ENCODE assay signal across 10 cellular contexts in the genomic region with DNA sequence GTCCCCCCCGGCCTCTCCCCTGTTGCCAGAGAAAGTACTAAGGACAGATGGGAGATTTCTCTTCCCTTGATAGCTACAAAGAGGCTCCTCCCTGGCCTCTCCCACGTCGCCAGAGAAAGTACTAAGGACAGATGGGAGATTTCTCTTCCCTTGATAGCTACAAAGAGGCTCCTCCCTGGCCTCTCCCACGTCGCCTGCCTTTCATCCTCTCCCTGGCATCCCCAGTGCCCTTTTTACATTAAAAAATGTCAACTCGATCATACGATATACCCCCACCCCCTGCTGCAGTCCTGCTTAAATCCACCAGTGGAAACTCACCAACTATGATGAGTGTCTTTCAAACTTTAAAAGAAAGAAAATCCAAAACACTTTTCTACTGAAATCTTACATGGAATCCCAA. TPM values are rescaled to one million over a fixed set of nuclear protein-coding genes. Genes with fewer than 3 reads are reported as not detected.
"Had no signal": no experiment of that assay in that cellular context is flagged by ENCODE, and none has a peak within 500 bp of the region (broad histone marks: within the 10 kb centered on the region; RNA-seq: fewer than 3 reads in every experiment).

No MANE protein-coding gene starts in this region.

RNA-seq across cellular contexts. Expression of a gene that starts 34.5 kb away (rescaled TPM):
- total RNA-seq: cerebellum, colonic mucosa, epithelial cell of proximal tubule, frontal cortex, omental fat pad, prostate gland, renal cortical epithelial cell, right lobe of liver, skeletal muscle tissue, thoracic aorta had no signal
